ENCODE assay signal across 1 cellular context in genomic region chr2:98464772-98465310, GRCh38.
TF ChIP-seq lines count a peak whose summit lies in the region.

No MANE protein-coding gene starts in this region.

TF ChIP-seq in K562, 482 proteins besides CTCF, POLR2A, EP300 and RAD21 (continued from another document and continues in another):
- TF ChIP-seq MAX (CRISPR knock-in tag; IDR thresholded peaks at IDR 0.05) (peak; percentile 93), YY1 (IDR thresholded peaks at IDR 0.05; ENCODE audit: borderline replicate concordance in 1 of 3, control insufficient read depth in 1 of 3, extremely low read depth in 1 of 3, insufficient read depth in 3 of 3, insufficient read length in 1 of 3, insufficient replicate concordance in 2 of 3, low read depth in 1 of 3, low read length in 2 of 3) (peak in 1 of 3 experiments; percentile 41), HDAC8 (tag; IDR thresholded peaks at IDR 0.05) (0 out of 2 replicates have a peak, but pooled peaks have one; percentile 37), TEAD1 (CRISPR knock-in tag; IDR thresholded peaks at IDR 0.05) (0 out of 4 replicates have a peak, but pooled peaks of 1 of the 2 experiments have one; percentile 35), MNT (conservative IDR thresholded peaks at IDR 0.05) (peak in 1 of 2 experiments; percentile 47; a peak in 2 of 4 replicates), ZNF766 (CRISPR knock-in tag; conservative IDR thresholded peaks at IDR 0.05) (peak; percentile 42; the same call in 1 of the 2 replicates), ARID4B (CRISPR knock-in tag; IDR thresholded peaks at IDR 0.05) (no peak), MYC (IDR thresholded peaks at IDR 0.05; ENCODE audit: low read depth, low read length) (peak; percentile 76), MYC (CRISPR knock-in tag; IDR thresholded peaks at IDR 0.05; ENCODE audit: borderline replicate concordance, low read depth) (no peak), ZNF589 (CRISPR knock-in tag; IDR thresholded peaks at IDR 0.05; ENCODE audit: low read depth) (0 out of 2 replicates have a peak, but pooled peaks have one; percentile 44), CXXC5 (CRISPR knock-in tag; IDR thresholded peaks at IDR 0.05) (peak; percentile 72), ASH1L (IDR thresholded peaks at IDR 0.05; ENCODE audit: borderline replicate concordance, low read depth, partially characterized antibody) (no peak), ZFX (CRISPR knock-in tag; IDR thresholded peaks at IDR 0.05) (peak; percentile 45; the same call in 1 of the 2 replicates), SPI1 (IDR thresholded peaks at IDR 0.05; ENCODE audit: borderline replicate concordance, low read depth, low read length) (peak; percentile 95), CTBP1 (IDR thresholded peaks at IDR 0.05; ENCODE audit: borderline replicate concordance) (peak; percentile 38; the same call in 1 of the 2 replicates), TGIF2 (CRISPR knock-in tag; IDR thresholded peaks at IDR 0.05) (no peak), ESRRA (IDR thresholded peaks at IDR 0.05; ENCODE audit: borderline replicate concordance, low read depth) (peak; percentile 42; the same call in 1 of the 2 replicates), ZNF398 (CRISPR knock-in tag; IDR thresholded peaks at IDR 0.05) (no peak), ARID1B (IDR thresholded peaks at IDR 0.05) (no peak), ZNF592 (IDR thresholded peaks at IDR 0.05) (peak; percentile 81), HLTF (IDR thresholded peaks at IDR 0.05) (no peak), ZBTB7A (IDR thresholded peaks at IDR 0.05; ENCODE audit: borderline replicate concordance, control insufficient read depth, low read depth, low read length) (no peak), ZNF583 (CRISPR knock-in tag; IDR thresholded peaks at IDR 0.05) (0 out of 2 replicates have a peak, but pooled peaks have one; percentile 16), MBD1 (CRISPR knock-in tag; IDR thresholded peaks at IDR 0.05) (0 out of 2 replicates have a peak, but pooled peaks have one; percentile 51), E2F6 (IDR thresholded peaks at IDR 0.05; ENCODE audit: borderline replicate concordance in 1 of 2, extremely low read depth in 1 of 2, insufficient read depth in 1 of 2, insufficient read length in 1 of 2, low read depth in 1 of 2, low read length in 1 of 2, poor library complexity in 1 of 2, severe bottlenecking in 1 of 2) (peak; percentile 61 to 64), SIRT6 (IDR thresholded peaks at IDR 0.05; ENCODE audit: low read depth, low read length) (no peak), ETS1 (conservative IDR thresholded peaks at IDR 0.05; ENCODE audit: control insufficient read depth, low read depth, low read length) (no peak), HMGN3 (IDR thresholded peaks at IDR 0.05; ENCODE audit: borderline replicate concordance, extremely low read depth, insufficient read length, low read depth, low read length) (no peak), BHLHE40 (IDR thresholded peaks at IDR 0.05; ENCODE audit: low read length) (peak; percentile 87), E2F3 (CRISPR knock-in tag; IDR thresholded peaks at IDR 0.05) (0 out of 2 replicates have a peak, but pooled peaks have one; percentile 26), ZFP91 (CRISPR knock-in tag; IDR thresholded peaks at IDR 0.05) (peak; percentile 83), SRSF3 (IDR thresholded peaks at IDR 0.05; ENCODE audit: insufficient read depth, low read length) (no peak), GABPB1 (CRISPR knock-in tag; IDR thresholded peaks at IDR 0.05) (peak; percentile 46; the same call in 1 of the 2 replicates), NR2C2 (CRISPR knock-in tag; IDR thresholded peaks at IDR 0.05) (no peak), NR2C2 (tag; IDR thresholded peaks at IDR 0.05) (0 out of 2 replicates have a peak, but pooled peaks have one; percentile 28)
